19 cellular contexts compared by ENCODE assay signal in the genomic region with DNA sequence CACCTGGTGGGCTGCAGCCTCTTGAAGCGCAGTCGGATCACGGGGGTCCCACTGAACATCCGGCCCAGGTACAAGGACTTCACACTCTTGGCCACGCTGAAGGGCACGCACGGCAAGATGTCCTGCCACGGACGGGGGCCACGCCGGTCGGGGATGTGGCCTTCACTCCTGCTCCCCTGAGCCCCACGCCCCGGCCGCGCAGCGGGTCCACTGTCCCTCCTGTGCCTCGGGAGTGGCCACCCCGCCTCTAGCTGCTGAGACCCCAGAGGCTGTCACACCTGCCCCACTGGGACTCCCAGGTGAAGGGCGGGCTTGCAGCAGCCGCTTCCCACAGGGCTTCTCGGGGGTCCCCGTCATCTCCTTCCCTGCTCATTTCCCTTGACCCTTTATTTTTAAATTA.
"Had no signal": no experiment of that assay in that cellular context is flagged by ENCODE, and none has a peak within 500 bp of the region (broad histone marks: within the 10 kb centered on the region; RNA-seq: fewer than 3 reads in every experiment).

No MANE protein-coding gene starts in this region.

- H3K27me3 Mint-ChIP-seq: dendritic cell treated with granulocyte-macrophage colony-stimulating factor and Interleukin-4, amounts not matched to agents 40 ng/mL and 50 ng/mL, for 4 days had no signal

- H3K4me3 ChIP-seq: esophagus squamous epithelium, heart left ventricle, mucosa of descending colon, right atrium auricular region, smooth muscle cell, suprapubic skin, thyroid gland, upper lobe of left lung, uterus had no signal

- H3K27ac ChIP-seq: epithelial cell of prostate, foreskin keratinocyte, heart left ventricle, right atrium auricular region, suprapubic skin, thyroid gland, upper lobe of left lung, uterus had no signal

- H3K9me3 Mint-ChIP-seq: dendritic cell treated with granulocyte-macrophage colony-stimulating factor and Interleukin-4, amounts not matched to agents 40 ng/mL and 50 ng/mL, for 4 days; effector memory CD8-positive, alpha-beta T cell had no signal

- H3K36me3 ChIP-seq: uterus had no signal

- H3K9me3 ChIP-seq: esophagus squamous epithelium, heart left ventricle, mucosa of descending colon, right atrium auricular region, suprapubic skin, thyroid gland, upper lobe of left lung, uterus had no signal

- H3K27me3 ChIP-seq: esophagus squamous epithelium, foreskin keratinocyte, heart left ventricle, right atrium auricular region, suprapubic skin, thyroid gland, upper lobe of left lung, uterus had no signal

- H3K4me3 Mint-ChIP-seq: dendritic cell treated with granulocyte-macrophage colony-stimulating factor and Interleukin-4, amounts not matched to agents 40 ng/mL and 50 ng/mL, for 4 days; effector memory CD8-positive, alpha-beta T cell; naive thymus-derived CD8-positive, alpha-beta T cell had no signal

- FAIRE-seq: colon had no signal

- H3K27ac Mint-ChIP-seq: dendritic cell treated with granulocyte-macrophage colony-stimulating factor and Interleukin-4, amounts not matched to agents 40 ng/mL and 50 ng/mL, for 4 days; effector memory CD8-positive, alpha-beta T cell; naive thymus-derived CD8-positive, alpha-beta T cell had no signal

- H3K4me2 ChIP-seq: smooth muscle cell had no signal

- DNase-seq: effector memory CD8-positive, alpha-beta T cell; esophagus squamous epithelium; foreskin keratinocyte; hippocampal formation; kidney glomerular epithelial cell; naive thymus-derived CD8-positive, alpha-beta T cell; stimulated activated CD4-positive, alpha-beta T cell treated with anti-CD3 and anti-CD28 coated beads, Interleukin-2, amount 100 ng/mL, for 48 hours; stimulated activated naive CD8-positive, alpha-beta T cell treated with anti-CD3 and anti-CD28 coated beads, Interleukin-15, Interleukin-2, amounts not matched to agents 100 U/mL and 50 U/mL, for 24 hours; thyroid gland; uterus had no signal

- ATAC-seq: effector memory CD8-positive, alpha-beta T cell; foreskin keratinocyte; heart left ventricle; naive thymus-derived CD8-positive, alpha-beta T cell; stimulated activated naive CD8-positive, alpha-beta T cell treated with anti-CD3 and anti-CD28 coated beads, Interleukin-15, Interleukin-2, amounts not matched to agents 100 U/mL and 50 U/mL, for 24 hours had no signal
